2 cellular contexts compared by ENCODE assay signal in the genomic region with DNA sequence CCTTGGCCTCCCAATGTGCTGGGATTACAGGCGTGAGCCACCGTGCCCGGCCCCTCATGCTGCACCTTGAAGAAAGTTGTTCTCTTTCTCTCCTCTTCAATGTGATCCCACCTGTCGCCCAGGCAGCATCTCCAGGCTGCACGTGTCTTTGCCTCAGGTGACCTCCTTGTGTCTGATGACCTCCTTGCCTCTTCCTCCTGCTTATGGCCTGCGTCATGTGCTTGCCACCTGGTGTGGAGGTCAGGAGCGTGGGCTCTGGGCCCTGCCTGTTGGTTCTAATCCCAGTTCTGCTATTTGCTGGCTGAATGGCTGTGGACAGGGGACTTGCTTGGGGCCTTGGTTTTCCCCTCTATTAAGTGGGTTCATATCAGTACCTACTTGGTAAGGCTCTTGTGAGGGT.
A peak's percentile ranks its signal among the peaks of the same experiment; 100 is the strongest.
TF ChIP-seq lines count a peak whose summit lies in the region.

No MANE protein-coding gene starts in this region.

TF ChIP-seq in GM12891, 5 proteins besides CTCF, POLR2A, EP300 and RAD21:
- TF ChIP-seq SPI1 (IDR thresholded peaks at IDR 0.05; ENCODE audit: low read depth, low read length) (peak; percentile 79), POLR2AphosphoS5 (IDR thresholded peaks at IDR 0.05; ENCODE audit: low read depth, low read length) (no peak), TAF1 (IDR thresholded peaks at IDR 0.05; ENCODE audit: low read depth, low read length) (no peak), PAX5 (IDR thresholded peaks at IDR 0.05; ENCODE audit: insufficient read depth, low read length, severe bottlenecking) (no peak), POU2F2 (IDR thresholded peaks at IDR 0.05; ENCODE audit: low read depth, low read length) (no peak)
TF ChIP-seq in GM12891: peak in this region for 1.

TF ChIP-seq in H1, 55 proteins besides CTCF, POLR2A, EP300 and RAD21:
- TF ChIP-seq PHF8 (conservative IDR thresholded peaks at IDR 0.05; ENCODE audit: low read depth, low read length) = no peak
- no peak for TF ChIP-seq CEBPB (IDR thresholded peaks at IDR 0.05; ENCODE audit: low read depth, low read length)
